ENCODE assay signal across 1 cellular context in genomic region chr7:6516387-6516983, GRCh38.
TF ChIP-seq lines count a peak whose summit lies in the region.

No MANE protein-coding gene starts in this region.

TF ChIP-seq in H1, 55 proteins besides CTCF, POLR2A, EP300 and RAD21:
- TF ChIP-seq, protein P1, sequence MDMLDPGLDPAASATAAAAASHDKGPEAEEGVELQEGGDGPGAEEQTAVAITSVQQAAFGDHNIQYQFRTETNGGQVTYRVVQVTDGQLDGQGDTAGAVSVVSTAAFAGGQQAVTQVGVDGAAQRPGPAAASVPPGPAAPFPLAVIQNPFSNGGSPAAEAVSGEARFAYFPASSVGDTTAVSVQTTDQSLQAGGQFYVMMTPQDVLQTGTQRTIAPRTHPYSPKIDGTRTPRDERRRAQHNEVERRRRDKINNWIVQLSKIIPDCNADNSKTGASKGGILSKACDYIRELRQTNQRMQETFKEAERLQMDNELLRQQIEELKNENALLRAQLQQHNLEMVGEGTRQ (IDR thresholded peaks at IDR 0.05; ENCODE audit: low read length), result peak; percentile 65
- no peak for TF ChIP-seq SIX5 (IDR thresholded peaks at IDR 0.05; ENCODE audit: low read depth, low read length)
- TF ChIP-seq MAX (IDR thresholded peaks at IDR 0.05), result peak; percentile 43; the same call in 1 of the 2 replicates
- no peak for TF ChIP-seq BRCA1 (IDR thresholded peaks at IDR 0.05; ENCODE audit: low read depth, low read length)
- TF ChIP-seq TBP (IDR thresholded peaks at IDR 0.05; ENCODE audit: low read depth, low read length), result peak; percentile 47; the same call in 1 of the 2 replicates
- 0 out of 4 replicates have a peak, but pooled peaks of 1 of the 2 experiments have one; percentile 28 for TF ChIP-seq SIN3A (conservative IDR thresholded peaks at IDR 0.05 in 1 of 2, IDR thresholded peaks at IDR 0.05 in 1 of 2; ENCODE audit: low read depth in 1 of 2, low read length in 2 of 2)
- peak; percentile 40; the same call in 1 of the 2 replicates for TF ChIP-seq GABPA (IDR thresholded peaks at IDR 0.05; ENCODE audit: borderline replicate concordance, insufficient read depth, low read length)
